9 cellular contexts compared by ENCODE assay signal in genomic region chr17:7438656-7439460, GRCh38.
DNase-seq lines count a peak whose midpoint lies in the region; ATAC-seq lines count a peak whose summit lies in the region.
"Had no signal": no experiment of that assay in that cellular context is flagged by ENCODE, and none has a peak within 500 bp of the region (broad histone marks: within the 10 kb centered on the region; RNA-seq: fewer than 3 reads in every experiment).

No MANE protein-coding gene starts in this region.

- H3K9me3 Mint-ChIP-seq in activated T-cell treated with anti-CD3 and anti-CD28 coated beads, Interleukin-2, amount 50 U/mL, for 24 hours: no peaks in the 10 kb centered on the region
- H3K9me3 Mint-ChIP-seq in activated naive CD8-positive, alpha-beta T cell (ENCODE audit: low read depth): no peaks in the 10 kb centered on the region
- no peaks in the 10 kb centered on the region for H3K9me3 Mint-ChIP-seq in stimulated activated naive B cell treated with anti-CD40 and anti-IgM and Interleukin-4, amounts not matched to agents 10 μg/mL and 1 μg/mL and 100 μg/mL, for 72 hours

- no peak overlapping the region for H3K27ac Mint-ChIP-seq in activated T-cell treated with anti-CD3 and anti-CD28 coated beads, Interleukin-2, amount 50 U/mL, for 24 hours
- peak overlapping the region; percentile 34 for H3K27ac Mint-ChIP-seq in activated naive CD8-positive, alpha-beta T cell
- peak overlapping the region; percentile 51 for H3K27ac Mint-ChIP-seq in stimulated activated naive B cell treated with anti-CD40 and anti-IgM and Interleukin-4, amounts not matched to agents 10 μg/mL and 1 μg/mL and 100 μg/mL, for 72 hours

- H3K9me3 ChIP-seq in iPS-18c (ENCODE audit: control insufficient read depth, insufficient read depth, low read length): no peaks in the 10 kb centered on the region

- no peak for ATAC-seq in stimulated activated naive B cell treated with anti-CD40 and anti-IgM and Interleukin-4, amounts not matched to agents 10 μg/mL and 1 μg/mL and 100 μg/mL, for 72 hours (replicated peaks)
- ATAC-seq in GM21737 (IDR thresholded peaks at IDR 0.05; ENCODE audit: unreplicated experiment): no peak

- DNase-seq in activated T-cell treated with anti-CD3 and anti-CD28 coated beads, Interleukin-2, amount 50 U/mL, for 24 hours: no peak
- DNase-seq in activated T-cell treated with anti-CD3 and anti-CD28 coated beads, Interleukin-2, amount 50 U/mL, for 1 hour: no peak
- DNase-seq in stimulated activated naive B cell treated with anti-CD40 and anti-IgM and Interleukin-4, amounts not matched to agents 10 μg/mL and 1 μg/mL and 100 μg/mL, for 72 hours: no peak
- no peak for DNase-seq in HuH-7 (ENCODE audit: low spot score)
- no peak for DNase-seq in islet precursor cell
- DNase-seq: NCI-H1436 treated with DMSO at 0.1 percent for 48 hours had no signal

- H3K4me3 Mint-ChIP-seq in activated T-cell treated with anti-CD3 and anti-CD28 coated beads, Interleukin-2, amount 50 U/mL, for 24 hours: peak overlapping the region; percentile 91
- H3K4me3 Mint-ChIP-seq in activated naive CD8-positive, alpha-beta T cell: peak overlapping the region; percentile 83
- peak overlapping the region; percentile 65 to 88 for H3K4me3 Mint-ChIP-seq in stimulated activated naive B cell treated with anti-CD40 and anti-IgM and Interleukin-4, amounts not matched to agents 10 μg/mL and 1 μg/mL and 100 μg/mL, for 72 hours

- peaks cover 50% of the 10 kb centered on the region for H3K27me3 Mint-ChIP-seq in activated T-cell treated with anti-CD3 and anti-CD28 coated beads, Interleukin-2, amount 50 U/mL, for 24 hours
- H3K27me3 Mint-ChIP-seq in activated naive CD8-positive, alpha-beta T cell: peaks cover 9% of the 10 kb centered on the region
- peaks cover 53 to 55% of the 10 kb centered on the region in 2 donors for H3K27me3 Mint-ChIP-seq in stimulated activated naive B cell treated with anti-CD40 and anti-IgM and Interleukin-4, amounts not matched to agents 10 μg/mL and 1 μg/mL and 100 μg/mL, for 72 hours

- peaks cover 49% of the 10 kb centered on the region for H3K4me1 Mint-ChIP-seq in activated T-cell treated with anti-CD3 and anti-CD28 coated beads, Interleukin-2, amount 50 U/mL, for 24 hours (ENCODE audit: low read depth)
- peaks cover 37% of the 10 kb centered on the region for H3K4me1 Mint-ChIP-seq in activated naive CD8-positive, alpha-beta T cell (ENCODE audit: low read depth)
- peaks cover 36 to 49% of the 10 kb centered on the region in 2 donors for H3K4me1 Mint-ChIP-seq in stimulated activated naive B cell treated with anti-CD40 and anti-IgM and Interleukin-4, amounts not matched to agents 10 μg/mL and 1 μg/mL and 100 μg/mL, for 72 hours

- H3K4me3 ChIP-seq in iPS-18c (ENCODE audit: insufficient read depth, low read depth, low read length): peak overlapping the region; percentile 75

- peaks cover 10% of the 10 kb centered on the region for H3K36me3 Mint-ChIP-seq in activated T-cell treated with anti-CD3 and anti-CD28 coated beads, Interleukin-2, amount 50 U/mL, for 24 hours (ENCODE audit: low read depth)
- H3K36me3 Mint-ChIP-seq in activated naive CD8-positive, alpha-beta T cell: no peaks in the 10 kb centered on the region
- peaks cover 14 to 16% of the 10 kb centered on the region in 2 donors for H3K36me3 Mint-ChIP-seq in stimulated activated naive B cell treated with anti-CD40 and anti-IgM and Interleukin-4, amounts not matched to agents 10 μg/mL and 1 μg/mL and 100 μg/mL, for 72 hours
